In the genomic region with DNA sequence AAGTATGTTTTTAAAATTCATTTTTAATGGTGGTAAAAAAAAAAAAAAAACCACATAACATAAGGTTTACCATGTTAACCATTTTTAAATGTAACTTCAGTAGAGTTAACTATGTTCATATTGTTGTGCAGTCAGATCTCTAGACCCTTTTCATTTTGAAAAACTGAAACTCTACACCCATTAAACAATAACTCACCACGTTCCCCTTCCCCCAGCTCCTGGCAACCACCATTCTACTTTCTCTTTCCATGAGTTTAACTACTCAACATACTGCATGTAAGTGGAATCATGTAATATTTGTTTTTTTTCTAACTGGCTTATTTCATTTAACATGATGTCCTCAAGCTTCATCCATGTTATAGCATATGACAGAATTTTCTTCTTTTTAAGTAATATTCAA, we compare ENCODE assay signal across 14 cellular contexts.
DNase-seq lines count a peak whose midpoint lies in the region; ATAC-seq and TF ChIP-seq lines count a peak whose summit lies in the region.
"Had no signal": no experiment of that assay in that cellular context is flagged by ENCODE, and none has a peak within 500 bp of the region (broad histone marks: within the 10 kb centered on the region; RNA-seq: fewer than 3 reads in every experiment).

No MANE protein-coding gene starts in this region.

- H3K4me2 ChIP-seq in hepatocyte: peak overlapping the region; percentile 53

- peaks cover 48% of the 10 kb centered on the region for H3K4me1 ChIP-seq in hepatocyte (ENCODE audit: insufficient read depth)

- no peak for TF ChIP-seq CTCF in hepatocyte (IDR thresholded peaks at IDR 0.05; ENCODE audit: poor library complexity)

- H3K36me3 ChIP-seq in hepatocyte (replicated peaks; ENCODE audit: insufficient read depth, low read depth): no peaks in the 10 kb centered on the region
- H3K36me3 ChIP-seq: prostate gland had no signal

- peaks cover 80% of the 10 kb centered on the region for H3K79me2 ChIP-seq in hepatocyte

- H2AFZ ChIP-seq in hepatocyte: no peak overlapping the region

- H4K20me1 ChIP-seq in hepatocyte (ENCODE audit: insufficient read depth, poor library complexity, severe bottlenecking): no peaks in the 10 kb centered on the region

- WGBS in hepatocyte (ENCODE audit: low lambda C conversion rate, missing lambda C conversion rate): 30% methylated on average over 1 of the region's 1 CpG

- no peaks in the 10 kb centered on the region for H3K27me3 ChIP-seq in hepatocyte

- no peak overlapping the region for H3K4me3 ChIP-seq in hepatocyte
- H3K4me3 ChIP-seq: prostate gland had no signal

- ATAC-seq in GM18861 (IDR thresholded peaks at IDR 0.05; ENCODE audit: unreplicated experiment) (peak; percentile 42), GM21528 (IDR thresholded peaks at IDR 0.05; ENCODE audit: low FRiP score, unreplicated experiment) (peak; percentile 57), HG03432 (IDR thresholded peaks at IDR 0.05; ENCODE audit: unreplicated experiment) (peak; percentile 56), GM19328 (IDR thresholded peaks at IDR 0.05; ENCODE audit: unreplicated experiment) (no peak)

- H3K27ac ChIP-seq in hepatocyte: peak overlapping the region; percentile 90
- H3K27ac ChIP-seq: prostate gland had no signal

- no peaks in the 10 kb centered on the region for H3K9me2 ChIP-seq in hepatocyte (replicated peaks; ENCODE audit: insufficient read depth)

- DNase-seq in hepatocyte (ENCODE audit: low spot score): no peak
- no peak for DNase-seq in activated CD8-positive, alpha-beta memory T cell treated with anti-CD3 and anti-CD28 coated beads for 24 hours
- no peak for DNase-seq in DMS114 treated with DMSO at 0.1 percent for 48 hours (lab: John Stamatoyannopoulos, UW; ENCODE audit: unreplicated experiment)
- DNase-seq in NCI-H1417 treated with DMSO at 0.1 percent for 48 hours (lab: John Stamatoyannopoulos, UW): no peak
- DNase-seq: activated CD4-positive, alpha-beta T cell treated with anti-CD3 and anti-CD28 coated beads for 4 hours; activated naive CD4-positive, alpha-beta T cell treated with Interleukin-2 at 50 U/mL for 16 hours; NCI-H2171; SHP77; trophoblast cell had no signal

- no peaks in the 10 kb centered on the region for H3K9me3 ChIP-seq in hepatocyte (ENCODE audit: low read depth)
- H3K9me3 ChIP-seq: prostate gland had no signal
